ENCODE assay signal across 17 cellular contexts in the genomic region with DNA sequence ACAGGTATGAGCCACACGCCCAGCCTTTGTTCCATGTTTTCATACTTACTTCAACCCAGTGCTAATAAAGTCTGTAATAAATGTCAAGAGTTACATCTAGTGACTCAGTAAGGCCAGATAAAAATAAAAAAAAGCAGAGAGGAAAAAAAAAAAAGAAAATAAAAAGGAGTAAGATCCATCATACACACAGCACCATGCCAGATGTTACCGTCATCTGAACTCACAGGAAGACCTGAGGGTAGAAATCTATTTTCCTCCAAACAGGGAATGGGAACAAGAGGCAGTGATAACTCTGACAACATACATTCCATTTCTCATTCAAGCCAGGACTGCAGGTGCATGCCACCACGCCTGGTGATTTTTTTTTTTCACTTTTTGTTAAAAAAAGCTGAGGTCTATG.
"Had no signal": no experiment of that assay in that cellular context is flagged by ENCODE, and none has a peak within 500 bp of the region (broad histone marks: within the 10 kb centered on the region; RNA-seq: fewer than 3 reads in every experiment).

No MANE protein-coding gene starts in this region.

- ATAC-seq: gastroesophageal sphincter; heart right ventricle; left cardiac atrium; lower lobe of right lung; pancreas; stimulated activated effector memory CD8-positive, alpha-beta T cell treated with anti-CD3 and anti-CD28 coated beads, Interleukin-12 subunit alpha, Interleukin-12 subunit beta, amount 100 ng/mL, for 72 hours; T-cell had no signal

- H3K9me3 Mint-ChIP-seq: activated naive CD4-positive, alpha-beta T cell treated with anti-CD3 and anti-CD28 coated beads, Interleukin-2, amount 50 U/mL, for 24 hours; activated T-cell treated with anti-CD3 and anti-CD28 coated beads, Interleukin-2, amount 50 U/mL, for 24 hours; neural progenitor cell; stimulated activated effector memory CD8-positive, alpha-beta T cell treated with anti-CD3 and anti-CD28 coated beads, Interleukin-12 subunit alpha, Interleukin-12 subunit beta, amount 100 ng/mL, for 72 hours; T-cell had no signal

- H3K27me3 Mint-ChIP-seq: activated naive CD4-positive, alpha-beta T cell treated with anti-CD3 and anti-CD28 coated beads, Interleukin-2, amount 50 U/mL, for 24 hours; activated T-cell treated with anti-CD3 and anti-CD28 coated beads, Interleukin-2, amount 50 U/mL, for 24 hours; T-cell had no signal

- H3K27ac ChIP-seq: gastroesophageal sphincter, heart right ventricle, lower lobe of right lung, neural progenitor cell, pancreas, tibial artery had no signal

- H3K4me1 ChIP-seq: neural progenitor cell had no signal

- H3K27ac Mint-ChIP-seq: activated T-cell treated with anti-CD3 and anti-CD28 coated beads, Interleukin-2, amount 50 U/mL, for 24 hours; neural progenitor cell; stimulated activated effector memory CD8-positive, alpha-beta T cell treated with anti-CD3 and anti-CD28 coated beads, Interleukin-12 subunit alpha, Interleukin-12 subunit beta, amount 100 ng/mL, for 72 hours had no signal

- H3K27me3 ChIP-seq: gastroesophageal sphincter, heart right ventricle, neural progenitor cell, pancreas, tibial artery had no signal

- H2AFZ ChIP-seq: neural progenitor cell had no signal

- H3K4me2 ChIP-seq: neural progenitor cell had no signal

- H3K4me3 ChIP-seq: gastroesophageal sphincter, heart right ventricle, lower lobe of right lung, neural progenitor cell, pancreas, tibial artery had no signal

- H3K9me3 ChIP-seq: gastroesophageal sphincter, heart right ventricle, lower lobe of right lung, pancreas, tibial artery had no signal

- H3K9ac ChIP-seq: neural progenitor cell had no signal

- DNase-seq: activated CD4-positive, alpha-beta T cell treated with anti-CD3 and anti-CD28 coated beads, Interleukin-2, amount 50 U/mL, for 4 hours; activated CD4-positive, CD25-positive, alpha-beta regulatory T cell treated with anti-CD3 and anti-CD28 coated beads, Interleukin-2, amount 50 U/mL, for 72 hours; activated effector memory CD4-positive, alpha-beta T cell treated with Interleukin-2 at 50 U/mL for 16 hours; activated T-cell treated with anti-CD3 and anti-CD28 coated beads, Interleukin-2, amount 50 U/mL, for 24 hours; erythroblast; heart right ventricle; left cardiac atrium; lower lobe of right lung; midbrain; pancreas; T-cell; T-helper 9 cell; tibial artery had no signal

- H3K36me3 ChIP-seq: neural progenitor cell had no signal

- H3K4me3 Mint-ChIP-seq: activated naive CD4-positive, alpha-beta T cell treated with anti-CD3 and anti-CD28 coated beads, Interleukin-2, amount 50 U/mL, for 24 hours; activated T-cell treated with anti-CD3 and anti-CD28 coated beads, Interleukin-2, amount 50 U/mL, for 24 hours; neural progenitor cell; stimulated activated effector memory CD8-positive, alpha-beta T cell treated with anti-CD3 and anti-CD28 coated beads, Interleukin-12 subunit alpha, Interleukin-12 subunit beta, amount 100 ng/mL, for 72 hours; T-cell had no signal
